Comparison of ENCODE assay signal across 13 cellular contexts in the genomic region with DNA sequence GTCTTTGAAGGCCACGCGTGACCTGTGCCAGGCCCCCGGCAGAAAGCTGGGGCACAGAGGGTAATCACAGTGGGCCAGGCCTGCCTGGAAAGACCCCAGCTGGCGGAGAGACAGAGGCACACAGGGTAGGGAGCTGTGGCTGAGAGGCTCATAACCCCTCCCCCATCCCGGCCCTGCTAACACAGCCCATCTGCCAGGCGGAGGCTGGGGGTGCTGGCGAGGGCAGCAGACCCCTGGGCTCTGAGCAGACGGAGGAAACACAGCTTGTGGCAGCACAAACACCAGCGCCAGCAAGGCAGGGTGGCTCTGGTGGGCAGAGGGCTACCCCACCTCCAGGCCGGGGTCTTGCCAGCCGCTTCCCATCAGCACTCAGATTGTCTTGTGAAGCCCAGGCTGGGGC. TPM values are rescaled to one million over a fixed set of nuclear protein-coding genes. Genes with fewer than 3 reads are reported as not detected.
DNase-seq lines count a peak whose midpoint lies in the region; ATAC-seq and TF ChIP-seq lines count a peak whose summit lies in the region.
"Had no signal": no experiment of that assay in that cellular context is flagged by ENCODE, and none has a peak within 500 bp of the region (broad histone marks: within the 10 kb centered on the region; RNA-seq: fewer than 3 reads in every experiment).

No MANE protein-coding gene starts in this region.

- H2AFZ ChIP-seq in DND-41 (ENCODE audit: low read depth, low read length) (no peak overlapping the region), mesenchymal stem cell (ENCODE audit: low read depth, low read length) (no peak overlapping the region)

- H3K23ac ChIP-seq in mesenchymal stem cell (ENCODE audit: low read length in 2 of 2) = no peak overlapping the region

- H2AK5ac ChIP-seq in mesenchymal stem cell (ENCODE audit: low read length, severe bottlenecking) = no peak overlapping the region

- H3K4me1 ChIP-seq in DND-41 (ENCODE audit: insufficient read depth, low read length) (no peaks in the 10 kb centered on the region; the same call in none of the 2 replicates), mesenchymal stem cell (ENCODE audit: control insufficient read depth, insufficient read depth, low read depth, low read length) (peaks cover 33% of the 10 kb centered on the region)

- TF ChIP-seq CTCF in DND-41 (IDR thresholded peaks at IDR 0.05; ENCODE audit: borderline replicate concordance, extremely low read depth, low read length, poor library complexity, severe bottlenecking) = no peak
- no peak; the same call in 1 of the 2 replicates for TF ChIP-seq CTCF in WERI-Rb-1 (IDR thresholded peaks at IDR 0.05; ENCODE audit: low read depth, low read length)

- H3K4me2 ChIP-seq in DND-41 (ENCODE audit: insufficient read depth, low read length) (no peak overlapping the region), mesenchymal stem cell (ENCODE audit: low read length, poor library complexity, severe bottlenecking) (no peak overlapping the region)

- H3K79me2 ChIP-seq in DND-41 (ENCODE audit: insufficient read depth, low read length) = peaks cover 100% of the 10 kb centered on the region

- H2BK5ac ChIP-seq in mesenchymal stem cell (ENCODE audit: low read depth, low read length, poor library complexity, severe bottlenecking) = no peak overlapping the region

- peak overlapping the region; percentile 73 for H4K91ac ChIP-seq in mesenchymal stem cell (ENCODE audit: low read length)

- no peak overlapping the region for H3K4ac ChIP-seq in mesenchymal stem cell (ENCODE audit: low read depth in 1 of 2, low read length in 2 of 2)

- H3K4me3 ChIP-seq in DND-41 (ENCODE audit: low read depth in 1 of 2, low read length in 2 of 2) = no peak overlapping the region
- H3K4me3 ChIP-seq in WERI-Rb-1 (ENCODE audit: low read depth, low read length) = no peak overlapping the region
- no peak overlapping the region for H3K4me3 ChIP-seq in mesenchymal stem cell (ENCODE audit: insufficient read depth in 1 of 2, low read depth in 1 of 2, low read length in 2 of 2)

- H3K9me3 ChIP-seq in DND-41 (ENCODE audit: insufficient read depth, low read length, severe bottlenecking) (no peaks in the 10 kb centered on the region), WERI-Rb-1 (ENCODE audit: severe bottlenecking) (no peaks in the 10 kb centered on the region), mesenchymal stem cell (ENCODE audit: control insufficient read depth, low read length) (no peaks in the 10 kb centered on the region)

- H2BK12ac ChIP-seq in mesenchymal stem cell (ENCODE audit: low read length in 2 of 2) = peak overlapping the region in 1 of 2 experiments; percentile 12

- DNase-seq in DND-41 (no peak), NCI-H1694 (lab: John Stamatoyannopoulos, UW) (peak; percentile 76), WERI-Rb-1 (peak; percentile 85), mesenchymal stem cell (no peak), COR-L47 (lab: John Stamatoyannopoulos, UW) (no peak), DMS53 (lab: John Stamatoyannopoulos, UW) (no peak), SKM-1 treated with dmso at 0.1 percent for 144 hours (lab: John Stamatoyannopoulos, UW; ENCODE audit: unreplicated experiment) (no peak)
- DNase-seq: CD4-positive, alpha-beta T cell; Karpas-422; NCI-H1105 treated with DMSO at 0.1 percent for 48 hours; NCI-H2029; NCI-H526 had no signal

- peak overlapping the region in 1 of 2 experiments; percentile 41 for H3K18ac ChIP-seq in mesenchymal stem cell (ENCODE audit: low read depth in 1 of 2, low read length in 2 of 2)

- H2BK120ac ChIP-seq in mesenchymal stem cell (ENCODE audit: low read depth, low read length) = no peak overlapping the region

- no peak overlapping the region for H2BK15ac ChIP-seq in mesenchymal stem cell (ENCODE audit: low read depth, poor library complexity, severe bottlenecking)

- no peak overlapping the region for H4K8ac ChIP-seq in mesenchymal stem cell (ENCODE audit: low read length)

- peaks cover 95% of the 10 kb centered on the region for H4K20me1 ChIP-seq in DND-41 (ENCODE audit: insufficient read depth, low read length)

- H3K9ac ChIP-seq in DND-41 (ENCODE audit: low read depth, low read length) = no peak overlapping the region
- no peak overlapping the region for H3K9ac ChIP-seq in mesenchymal stem cell (ENCODE audit: low read length)

- H3K27me3 ChIP-seq in DND-41 (ENCODE audit: insufficient read depth, low read length, poor library complexity) (no peaks in the 10 kb centered on the region), WERI-Rb-1 (ENCODE audit: insufficient read depth, low read depth, severe bottlenecking) (no peaks in the 10 kb centered on the region), mesenchymal stem cell (ENCODE audit: control insufficient read depth in 1 of 2, insufficient read depth in 1 of 2, low read length in 2 of 2) (no peaks in the 10 kb centered on the region)

- H3K14ac ChIP-seq in mesenchymal stem cell (ENCODE audit: low read length in 2 of 2) = no peak overlapping the region

- H3K79me1 ChIP-seq in mesenchymal stem cell (replicated peaks; ENCODE audit: low read length, poor library complexity, severe bottlenecking) = peaks cover 34% of the 10 kb centered on the region

- no peak overlapping the region for H3K27ac ChIP-seq in DND-41 (ENCODE audit: low read length)
- peak overlapping the region; percentile 98 for H3K27ac ChIP-seq in WERI-Rb-1
- H3K27ac ChIP-seq in mesenchymal stem cell (ENCODE audit: low read length, poor library complexity, severe bottlenecking) = no peak overlapping the region

- H3K36me3 ChIP-seq in DND-41 (ENCODE audit: insufficient read depth, low read length) = peaks cover 82% of the 10 kb centered on the region
- peaks cover 21% of the 10 kb centered on the region for H3K36me3 ChIP-seq in WERI-Rb-1
- H3K36me3 ChIP-seq in mesenchymal stem cell (ENCODE audit: control insufficient read depth in 1 of 2, insufficient read depth in 2 of 2, low read depth in 1 of 2, low read length in 2 of 2) = peaks cover 0 to 12% of the 10 kb centered on the region in 2 experiments

- WGBS in mesenchymal stem cell = 98% methylated on average over 11 of the region's 11 CpGs

- peak; percentile 46; the same call in 2 of the 3 replicates for ATAC-seq in DND-41 (ENCODE audit: insufficient read depth, low read depth)
- no peak for ATAC-seq in GM18511 (IDR thresholded peaks at IDR 0.05; ENCODE audit: unreplicated experiment)

RNA-seq across cellular contexts. Expression of gene HS6ST1, which starts 19.0 kb away (rescaled TPM):
- polyA plus RNA-seq in mesenchymal stem cell (2013, experiment 1 of 2) = 37.7 TPM
- 37.3 TPM for polyA plus RNA-seq in mesenchymal stem cell (2013, experiment 2 of 2)

Comparison
In these comparisons a context has a peak if more than half of its experiments do, and no peak if none do; other contexts are left out.
1. DNase-seq: peak in NCI-H1694 (single experiment) and WERI-Rb-1 (single experiment); none in DND-41 (single experiment), mesenchymal stem cell (single experiment), COR-L47 (single experiment), DMS53 (single experiment) and SKM-1 treated with dmso at 0.1 percent for 144 hours (single experiment).